Comparison of ENCODE assay signal across 11 cellular contexts in genomic region chr3:168093790-168094189, GRCh38. TPM values are rescaled to one million over a fixed set of nuclear protein-coding genes. Genes with fewer than 3 reads are reported as not detected.
DNase-seq lines count a peak whose midpoint lies in the region; ATAC-seq, FAIRE-seq and TF ChIP-seq lines count a peak whose summit lies in the region.
"Had no signal": no experiment of that assay in that cellular context is flagged by ENCODE, and none has a peak within 500 bp of the region (broad histone marks: within the 10 kb centered on the region; RNA-seq: fewer than 3 reads in every experiment).

No MANE protein-coding gene starts in this region.

- no peaks in the 10 kb centered on the region for H3K9me3 ChIP-seq in BLaER1 treated with 17β-estradiol and CSF1 and Interleukin-3, amounts not matched to agents 10 nM and 100 nM (replicated peaks in 1 of 11)
- H3K9me3 ChIP-seq in OCI-LY3 (ENCODE audit: insufficient read depth, low read length) (no peaks in the 10 kb centered on the region), endothelial cell of umbilical vein (replicated peaks; ENCODE audit: control insufficient read depth, insufficient read depth, low read length) (no peaks in the 10 kb centered on the region), neuron (ENCODE audit: low read length) (no peaks in the 10 kb centered on the region)
- H3K9me3 ChIP-seq: neutrophil had no signal

- peak overlapping the region; percentile 83 to 93 (median 90); a peak in 20 of 22 replicates for H3K9ac ChIP-seq in BLaER1 treated with 17β-estradiol and CSF1 and Interleukin-3, amounts not matched to agents 10 nM and 100 nM
- H3K9ac ChIP-seq in OCI-LY3 (ENCODE audit: low read length), result peak overlapping the region; percentile 77
- no peak overlapping the region for H3K9ac ChIP-seq in endothelial cell of umbilical vein (replicated peaks; ENCODE audit: extremely low read depth, insufficient read depth, low read length)

- H3K27ac ChIP-seq in BLaER1 treated with 17β-estradiol and CSF1 and Interleukin-3, amounts not matched to agents 10 nM and 100 nM, result peak overlapping the region in 6 of 11 experiments; percentile 4 to 92 (median 15); a peak in 7 of 22 replicates
- no peak overlapping the region for H3K27ac ChIP-seq in OCI-LY3 (ENCODE audit: low read length)
- no peak overlapping the region for H3K27ac ChIP-seq in endothelial cell of umbilical vein (ENCODE audit: insufficient read depth, low read depth, low read length)
- H3K27ac ChIP-seq: neutrophil had no signal

- no peak for TF ChIP-seq POLR2A in endothelial cell of umbilical vein (IDR thresholded peaks at IDR 0.05; ENCODE audit: low read depth, low read length)

- no peak for TF ChIP-seq CTCF in OCI-LY3 (IDR thresholded peaks at IDR 0.05; ENCODE audit: low read depth, low read length)
- TF ChIP-seq CTCF in endothelial cell of umbilical vein (IDR thresholded peaks at IDR 0.05; ENCODE audit: extremely low read depth in 1 of 2, insufficient read depth in 1 of 2, low read depth in 1 of 2, low read length in 2 of 2), result no peak

- DNase-seq in endothelial cell of umbilical vein (ENCODE audit: low read depth, low spot score), result no peak
- no peak for DNase-seq in activated CD4-positive, alpha-beta T cell treated with anti-CD3 and anti-CD28 coated beads for 48 hours
- DNase-seq: DMS79; effector CD8-positive, alpha-beta T cell had no signal

- no peak for ATAC-seq in GM18520 (IDR thresholded peaks at IDR 0.05; ENCODE audit: unreplicated experiment)
- ATAC-seq in HG02870 (IDR thresholded peaks at IDR 0.05; ENCODE audit: unreplicated experiment), result no peak
- no peak for ATAC-seq in GM19328 (IDR thresholded peaks at IDR 0.05; ENCODE audit: unreplicated experiment)

- H3K27me3 ChIP-seq in BLaER1 treated with 17β-estradiol and CSF1 and Interleukin-3, amounts not matched to agents 10 nM and 100 nM, result no peaks in the 10 kb centered on the region
- H3K27me3 ChIP-seq in OCI-LY3 (ENCODE audit: low read depth, low read length), result no peaks in the 10 kb centered on the region
- H3K27me3 ChIP-seq in endothelial cell of umbilical vein (ENCODE audit: control insufficient read depth in 2 of 2, insufficient read depth in 2 of 2, low read length in 2 of 2), result no peaks in the 10 kb centered on the region
- no peaks in the 10 kb centered on the region for H3K27me3 ChIP-seq in neuron (ENCODE audit: insufficient read depth, low read length)

- intact Hi-C loops in endothelial cell of umbilical vein (cut with micrococcal nuclease), result loop anchor here (10.0 kb wide), 1 partner anchor 701 kb away; no protein-coding TSS in a partner anchor

- CTCF ChIA-PET in endothelial cell of umbilical vein (lab: Charles Lee), result interaction anchor here (0.8 to 3.8 kb wide), 7 partner anchors 8 to 754 kb away, joined by 3 to 18 read pairs (median 4); no protein-coding TSS in a partner anchor

- POLR2A ChIA-PET in endothelial cell of umbilical vein (lab: Charles Lee), result no interaction called here

- dilution Hi-C loops in endothelial cell of umbilical vein (cut with MboI; ENCODE audit: extremely low pct_ligation_motif_present, low sequenced_read_pairs), result no loop called here

- H3K36me3 ChIP-seq in BLaER1 treated with 17β-estradiol and CSF1 and Interleukin-3, amounts not matched to agents 10 nM and 100 nM, result no peaks in the 10 kb centered on the region
- H3K36me3 ChIP-seq in OCI-LY3 (replicated peaks; ENCODE audit: low read depth, low read length) (no peaks in the 10 kb centered on the region), endothelial cell of umbilical vein (ENCODE audit: control insufficient read depth in 2 of 2, extremely low read depth in 1 of 2, insufficient read depth in 2 of 2, low read length in 2 of 2) (no peaks in the 10 kb centered on the region), neuron (ENCODE audit: insufficient read depth, low read length) (no peaks in the 10 kb centered on the region)
- H3K36me3 ChIP-seq: neutrophil had no signal

- H3K4me3 ChIP-seq in BLaER1 treated with 17β-estradiol and CSF1 and Interleukin-3, amounts not matched to agents 10 nM and 100 nM, result peak overlapping the region; percentile 69 to 87 (median 80)
- H3K4me3 ChIP-seq in OCI-LY3 (ENCODE audit: low read length), result peak overlapping the region; percentile 89
- peak overlapping the region in 1 of 3 experiments; percentile 49 for H3K4me3 ChIP-seq in endothelial cell of umbilical vein (replicated peaks in 1 of 3; ENCODE audit: insufficient read depth in 1 of 3, low read depth in 1 of 3, low read length in 3 of 3)
- peak overlapping the region; percentile 92 for H3K4me3 ChIP-seq in neuron (ENCODE audit: low read length)

- H2AFZ ChIP-seq in OCI-LY3 (ENCODE audit: low read depth, low read length) (no peak overlapping the region), endothelial cell of umbilical vein (ENCODE audit: low read depth, low read length) (no peak overlapping the region), neuron (ENCODE audit: low read depth, low read length) (no peak overlapping the region)

- H3K9me1 ChIP-seq in endothelial cell of umbilical vein (replicated peaks; ENCODE audit: control insufficient read depth, extremely low read depth, insufficient read depth, low read length), result peaks cover 2% of the 10 kb centered on the region

- BruUV-seq in endothelial cell of umbilical vein (replicated peaks; lab: Mats Ljungman, UMichigan), result no TSS peak

- H3K4me1 ChIP-seq in BLaER1 treated with 17β-estradiol and CSF1 and Interleukin-3, amounts not matched to agents 10 nM and 100 nM, result peaks cover 31 to 63% (median 47%) of the 10 kb centered on the region in 10 experiments
- H3K4me1 ChIP-seq in OCI-LY3 (ENCODE audit: low read length), result peaks cover 25% of the 10 kb centered on the region
- peaks cover 25% of the 10 kb centered on the region for H3K4me1 ChIP-seq in endothelial cell of umbilical vein (ENCODE audit: control insufficient read depth, extremely low read depth, insufficient read depth, low read length)
- peaks cover 28% of the 10 kb centered on the region for H3K4me1 ChIP-seq in neuron (ENCODE audit: insufficient read depth, low read length)

- FAIRE-seq in endothelial cell of umbilical vein (lab: Jason Lieb, UNC), result no peak

- H3K79me2 ChIP-seq in OCI-LY3 (ENCODE audit: low read length), result peaks cover 49% of the 10 kb centered on the region
- H3K79me2 ChIP-seq in endothelial cell of umbilical vein (ENCODE audit: control insufficient read depth, insufficient read depth, low read length), result peaks cover 48% of the 10 kb centered on the region

- H4K20me1 ChIP-seq in BLaER1 treated with 17β-estradiol and CSF1 and Interleukin-3, amounts not matched to agents 10 nM and 100 nM, result peaks cover 0 to 61% (median 57%) of the 10 kb centered on the region in 11 experiments; a peak in 17 of 22 replicates
- no peaks in the 10 kb centered on the region for H4K20me1 ChIP-seq in OCI-LY3 (ENCODE audit: insufficient read depth, low read length)
- peaks cover 4% of the 10 kb centered on the region for H4K20me1 ChIP-seq in endothelial cell of umbilical vein (replicated peaks; ENCODE audit: control insufficient read depth, extremely low read depth, insufficient read depth, low read length)

- peak overlapping the region; percentile 79 to 95 (median 91) for H3K4me2 ChIP-seq in BLaER1 treated with 17β-estradiol and CSF1 and Interleukin-3, amounts not matched to agents 10 nM and 100 nM
- peak overlapping the region; percentile 93 for H3K4me2 ChIP-seq in OCI-LY3 (ENCODE audit: low read length)
- peak overlapping the region; percentile 56 for H3K4me2 ChIP-seq in endothelial cell of umbilical vein (ENCODE audit: insufficient read depth, low read length)

TF ChIP-seq in endothelial cell of umbilical vein, 7 proteins besides CTCF, POLR2A, EP300 and RAD21:
- no peak for TF ChIP-seq GATA2 (IDR thresholded peaks at IDR 0.05; ENCODE audit: insufficient read depth, insufficient read length, low read depth, low read length)
- no peak for TF ChIP-seq MAX (IDR thresholded peaks at IDR 0.05; ENCODE audit: insufficient read depth, insufficient read length)
TF ChIP-seq in endothelial cell of umbilical vein: peak in this region for 0.

RNA-seq across cellular contexts. Expression of gene GOLIM4, which starts 1.9 kb away (rescaled TPM):
- 39.7 and 40.8 TPM in 2 replicates for total RNA-seq in endothelial cell of umbilical vein
- 8.1 and 11.7 TPM in 2 replicates for polyA plus RNA-seq in endothelial cell of umbilical vein
- 19.9 and 22.7 TPM in 2 replicates for polyA plus RNA-seq in endothelial cell of umbilical vein (2011; cell fraction: cytosol; rRNA removed)
- polyA plus RNA-seq in endothelial cell of umbilical vein (2011; cell fraction: nucleus; rRNA removed), result 15.5 and 24.0 TPM in 2 replicates
- 31.6 and 32.3 TPM in 2 replicates for polyA plus RNA-seq in endothelial cell of umbilical vein (2012)
- 23.3 and 23.5 TPM in 2 replicates for polyA minus RNA-seq in endothelial cell of umbilical vein
- polyA minus RNA-seq in endothelial cell of umbilical vein (2011; cell fraction: cytosol; rRNA and poly(A)+ RNA removed), result 37.2 TPM
- 14.7 and 17.3 TPM in 2 replicates for polyA minus RNA-seq in endothelial cell of umbilical vein (2011; cell fraction: nucleus; rRNA and poly(A)+ RNA removed)

Comparison
In these comparisons a context has a peak if more than half of its experiments do, and no peak if none do; other contexts are left out.
1. H3K27ac ChIP-seq: peak in BLaER1 treated with 17β-estradiol and CSF1 and Interleukin-3, amounts not matched to agents 10 nM and 100 nM (6 of 11); none in OCI-LY3 (single experiment) and endothelial cell of umbilical vein (single experiment).
2. Peak in every context shown above with its lines, with median percentiles within 50 percentile points of each other: H3K4me2 ChIP-seq.